ENCODE assay signal across 8 cellular contexts in the genomic region with DNA sequence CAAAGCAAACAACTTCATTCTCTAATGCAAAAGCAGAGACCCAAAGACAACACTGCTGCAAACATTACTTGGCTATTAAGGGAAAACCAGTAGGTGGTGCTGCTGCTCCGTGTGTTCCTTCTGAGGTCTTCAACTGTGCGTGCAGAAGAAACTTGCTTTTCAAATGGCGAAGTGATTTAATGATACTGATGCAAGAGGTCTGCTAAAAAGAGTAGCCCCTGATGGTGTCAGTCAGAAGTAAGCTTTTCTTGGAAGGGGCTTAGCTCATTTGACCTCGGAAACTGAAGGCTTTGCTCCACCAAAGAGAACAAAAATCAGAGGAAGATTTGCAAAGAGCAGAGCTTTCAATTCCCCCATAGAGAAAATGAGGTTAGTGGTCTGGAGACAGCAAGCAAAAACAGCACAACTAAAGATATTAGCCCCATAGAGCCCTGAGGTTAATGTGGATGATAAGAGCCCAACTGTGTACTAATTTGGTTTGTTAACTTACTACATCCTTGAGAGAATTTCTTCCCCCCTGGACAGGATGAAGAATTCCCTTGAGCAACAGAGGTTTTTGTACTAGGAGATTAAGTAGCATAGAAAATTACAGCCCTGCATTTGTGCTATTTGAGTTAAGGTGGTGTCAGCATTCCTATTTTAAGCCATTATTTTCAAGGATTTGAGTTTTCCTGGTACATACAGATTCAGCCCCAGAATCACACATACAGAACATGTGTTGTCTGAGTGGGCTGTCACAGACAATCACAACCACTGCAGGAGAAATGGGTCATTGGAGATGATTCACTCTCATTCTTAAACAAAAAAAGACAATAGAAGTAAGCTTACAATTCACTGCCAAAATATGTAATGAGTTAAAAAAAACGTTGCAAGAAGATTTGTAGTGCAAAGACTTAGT.
DNase-seq lines count a peak whose midpoint lies in the region; ATAC-seq and TF ChIP-seq lines count a peak whose summit lies in the region.

No MANE protein-coding gene starts in this region.

- TF ChIP-seq CTCF in BJ (IDR thresholded peaks at IDR 0.05; ENCODE audit: insufficient read depth, low read depth, low read length) (peak; percentile 76), upper lobe of left lung (IDR thresholded peaks at IDR 0.05) (peak; percentile 41 to 84 (median 63))
- peak; percentile 79 for TF ChIP-seq CTCF in activated CD8-positive, alpha-beta T cell treated with anti-CD3 and anti-CD28 coated beads for 36 hours (IDR thresholded peaks at IDR 0.05)

- no peak overlapping the region for H3K27ac Mint-ChIP-seq in activated CD8-positive, alpha-beta T cell treated with anti-CD3 and anti-CD28 coated beads for 36 hours
- no peak overlapping the region for H3K27ac Mint-ChIP-seq in naive thymus-derived CD4-positive, alpha-beta T cell

- peaks cover 3% of the 10 kb centered on the region for H3K4me1 Mint-ChIP-seq in activated CD8-positive, alpha-beta T cell treated with anti-CD3 and anti-CD28 coated beads for 36 hours (ENCODE audit: low read depth)
- H3K4me1 Mint-ChIP-seq in naive thymus-derived CD4-positive, alpha-beta T cell = peaks cover 0 to 5% (median 0%) of the 10 kb centered on the region in 7 donors

- POLR2A ChIA-PET in BJ (lab: Charles Lee) = no interaction called here
- POLR2A ChIA-PET in activated CD8-positive, alpha-beta T cell treated with anti-CD3 and anti-CD28 coated beads for 36 hours (lab: Charles Lee) = no interaction called here
- POLR2A ChIA-PET in naive thymus-derived CD4-positive, alpha-beta T cell (lab: Charles Lee) = no interaction called here

- no peaks in the 10 kb centered on the region for H3K36me3 Mint-ChIP-seq in activated CD8-positive, alpha-beta T cell treated with anti-CD3 and anti-CD28 coated beads for 36 hours (ENCODE audit: low read depth)
- no peaks in the 10 kb centered on the region for H3K36me3 Mint-ChIP-seq in naive thymus-derived CD4-positive, alpha-beta T cell

- H3K9me3 Mint-ChIP-seq in activated CD8-positive, alpha-beta T cell treated with anti-CD3 and anti-CD28 coated beads for 36 hours = no peaks in the 10 kb centered on the region
- no peaks in the 10 kb centered on the region for H3K9me3 Mint-ChIP-seq in naive thymus-derived CD4-positive, alpha-beta T cell

- WGBS in upper lobe of left lung, 2 donors = 9 to 12% methylated on average over 5 of the region's 5 CpGs

- H3K27me3 ChIP-seq in BJ (ENCODE audit: control insufficient read depth, insufficient read depth, low read length) = no peaks in the 10 kb centered on the region
- no peaks in the 10 kb centered on the region for H3K27me3 ChIP-seq in naive thymus-derived CD4-positive, alpha-beta T cell (ENCODE audit: control insufficient read depth in 2 of 2, insufficient read depth in 2 of 2, low read length in 2 of 2)
- H3K27me3 ChIP-seq in upper lobe of left lung = no peaks in the 10 kb centered on the region

- intact Hi-C loops in activated CD8-positive, alpha-beta T cell treated with anti-CD3 and anti-CD28 coated beads for 36 hours (cut with micrococcal nuclease) = loop anchor here (5.0 kb wide), 1 partner anchor 346 kb away; no protein-coding TSS in a partner anchor
- intact Hi-C loops in naive thymus-derived CD4-positive, alpha-beta T cell (cut with micrococcal nuclease) = loop anchor here (1.0 to 10.0 kb wide), 4 partner anchors 62 to 392 kb away; no protein-coding TSS in a partner anchor

- H3K4me3 ChIP-seq in BJ (ENCODE audit: low read depth, low read length) = no peak overlapping the region
- H3K4me3 ChIP-seq in naive thymus-derived CD4-positive, alpha-beta T cell (ENCODE audit: low read length) = no peak overlapping the region
- H3K4me3 ChIP-seq in upper lobe of left lung = no peak overlapping the region

- no peaks in the 10 kb centered on the region for H3K9me3 ChIP-seq in naive thymus-derived CD4-positive, alpha-beta T cell (ENCODE audit: control insufficient read depth in 2 of 3, low read length in 3 of 3)
- no peaks in the 10 kb centered on the region for H3K9me3 ChIP-seq in upper lobe of left lung

- ATAC-seq in GM18520 (IDR thresholded peaks at IDR 0.05; ENCODE audit: unreplicated experiment) (peak; percentile 87), HG03175 (IDR thresholded peaks at IDR 0.05; ENCODE audit: unreplicated experiment) (peak; percentile 85), upper lobe of left lung (ENCODE audit: low FRiP score in 2 of 2) (peak in 1 of 2 donors; percentile 89)
- ATAC-seq in activated CD8-positive, alpha-beta T cell treated with anti-CD3 and anti-CD28 coated beads for 36 hours = peak; percentile 61
- ATAC-seq in naive thymus-derived CD4-positive, alpha-beta T cell = peak; percentile 73

- H3K27me3 Mint-ChIP-seq in activated CD8-positive, alpha-beta T cell treated with anti-CD3 and anti-CD28 coated beads for 36 hours = peaks cover 2% of the 10 kb centered on the region
- peaks cover 4 to 20% (median 12%) of the 10 kb centered on the region in 5 donors for H3K27me3 Mint-ChIP-seq in naive thymus-derived CD4-positive, alpha-beta T cell

- no peak for TF ChIP-seq EP300 in upper lobe of left lung (IDR thresholded peaks at IDR 0.05)

- H3K36me3 ChIP-seq in BJ (ENCODE audit: control insufficient read depth, insufficient read depth, low read length) = no peaks in the 10 kb centered on the region
- H3K36me3 ChIP-seq in naive thymus-derived CD4-positive, alpha-beta T cell (ENCODE audit: control insufficient read depth in 2 of 3, insufficient read depth in 3 of 3, low read length in 3 of 3) = no peaks in the 10 kb centered on the region
- H3K36me3 ChIP-seq in upper lobe of left lung = no peaks in the 10 kb centered on the region

- DNase-seq in BJ (ENCODE audit: low read depth) = no peak
- DNase-seq in NCI-H345 treated with DMSO at 0.1 percent for 48 hours (lab: John Stamatoyannopoulos, UW; ENCODE audit: unreplicated experiment) = peak; percentile 75
- DNase-seq in activated CD8-positive, alpha-beta T cell treated with anti-CD3 and anti-CD28 coated beads for 36 hours = peak; percentile 74
- peak; percentile 44 to 68 for DNase-seq in erythroblast (lab: John Stamatoyannopoulos, UW)
- peak in 7 of 9 donors; percentile 10 to 50 (median 40) for DNase-seq in naive thymus-derived CD4-positive, alpha-beta T cell
- peak in 1 of 2 donors; percentile 47 for DNase-seq in upper lobe of left lung

- no peak overlapping the region for H3K4me3 Mint-ChIP-seq in activated CD8-positive, alpha-beta T cell treated with anti-CD3 and anti-CD28 coated beads for 36 hours
- H3K4me3 Mint-ChIP-seq in naive thymus-derived CD4-positive, alpha-beta T cell = peak overlapping the region in 1 of 10 donors; percentile 6

- H3K27ac ChIP-seq in naive thymus-derived CD4-positive, alpha-beta T cell (ENCODE audit: low read depth, low read length) = no peak overlapping the region
- no peak overlapping the region for H3K27ac ChIP-seq in upper lobe of left lung

- CTCF ChIA-PET in BJ (lab: Yijun Ruan, JAX) = interaction anchor here (0.8 to 4.3 kb wide), 11 partner anchors 10 to 355 kb away, joined by 3 to 68 read pairs (median 4); no protein-coding TSS in a partner anchor
- CTCF ChIA-PET in activated CD8-positive, alpha-beta T cell treated with anti-CD3 and anti-CD28 coated beads for 36 hours (lab: Charles Lee) = interaction anchor here (0.6 to 1.8 kb wide), 23 partner anchors 8 to 728 kb away, joined by 3 to 8 read pairs (median 3); no protein-coding TSS in a partner anchor
- CTCF ChIA-PET in naive thymus-derived CD4-positive, alpha-beta T cell (lab: Charles Lee) = interaction anchor here (0.6 kb wide), 1 partner anchor 37 kb away, joined by 4 read pairs; no protein-coding TSS in a partner anchor

- no peak for TF ChIP-seq POLR2A in erythroblast (IDR thresholded peaks at IDR 0.05; ENCODE audit: low read length)
- no peak for TF ChIP-seq POLR2A in upper lobe of left lung (IDR thresholded peaks at IDR 0.05)

- H3K4me1 ChIP-seq in naive thymus-derived CD4-positive, alpha-beta T cell (ENCODE audit: control insufficient read depth in 2 of 2, insufficient read depth in 2 of 2, low read length in 2 of 2) = no peaks in the 10 kb centered on the region
- peaks cover 0 to 4% (median 0%) of the 10 kb centered on the region in 4 donors for H3K4me1 ChIP-seq in upper lobe of left lung
